11 cellular contexts compared by ENCODE assay signal in genomic region chr6:54419885-54420284, GRCh38.
A peak's percentile ranks its signal among the peaks of the same experiment; 100 is the strongest.
DNase-seq lines count a peak whose midpoint lies in the region; ATAC-seq and TF ChIP-seq lines count a peak whose summit lies in the region.
"Had no signal": no experiment of that assay in that cellular context is flagged by ENCODE, and none has a peak within 500 bp of the region (broad histone marks: within the 10 kb centered on the region; RNA-seq: fewer than 3 reads in every experiment).

No MANE protein-coding gene starts in this region.

- H3K9ac ChIP-seq in SK-N-MC (ENCODE audit: insufficient read length): no peak overlapping the region

- ATAC-seq in T-cell (replicated peaks in 1 of 4): no peak
- ATAC-seq: mucosa of descending colon had no signal

- CTCF ChIA-PET in T-cell (lab: Charles Lee): interaction anchor here in 1 of 2 donors (0.7 kb wide), 1 partner anchor 15 kb away, joined by 3 read pairs; no protein-coding TSS in a partner anchor
- CTCF ChIA-PET in activated naive CD4-positive, alpha-beta T cell treated with anti-CD3 and anti-CD28 coated beads for 36 hours (lab: Charles Lee): no interaction called here

- TF ChIP-seq CTCF in fibroblast of pulmonary artery (IDR thresholded peaks at IDR 0.05; ENCODE audit: low read length, missing control alignments): no peak

- H3K4me3 ChIP-seq in SK-N-MC (no peak overlapping the region), fibroblast of pulmonary artery (replicated peaks; ENCODE audit: low read depth, low read length) (no peak overlapping the region)
- H3K4me3 ChIP-seq: mucosa of descending colon had no signal

- POLR2A ChIA-PET in T-cell (lab: Charles Lee): no interaction called here

- peak overlapping the region; percentile 69; the same call in 1 of the 2 replicates for H3K27ac ChIP-seq in SK-N-MC

- no peaks in the 10 kb centered on the region for H3K27me3 Mint-ChIP-seq in T-cell
- no peaks in the 10 kb centered on the region for H3K27me3 Mint-ChIP-seq in activated naive CD4-positive, alpha-beta T cell treated with anti-CD3 and anti-CD28 coated beads for 36 hours (ENCODE audit: low read depth)
- H3K27me3 Mint-ChIP-seq: activated T-cell treated with anti-CD3 and anti-CD28 coated beads, Interleukin-2, amount 50 U/mL, for 24 hours had no signal

- no peaks in the 10 kb centered on the region for H3K36me3 ChIP-seq in SK-N-MC (ENCODE audit: insufficient read depth, low read length)

- H3K4me1 Mint-ChIP-seq in T-cell: no peaks in the 10 kb centered on the region
- H3K4me1 Mint-ChIP-seq in activated naive CD4-positive, alpha-beta T cell treated with anti-CD3 and anti-CD28 coated beads for 36 hours (ENCODE audit: low read depth): no peaks in the 10 kb centered on the region

- H3K9me3 ChIP-seq in SK-N-MC (ENCODE audit: low read depth, low read length): no peaks in the 10 kb centered on the region
- H3K9me3 ChIP-seq: mucosa of descending colon had no signal

- peak; percentile 90 for DNase-seq in HCEC 1CT
- DNase-seq in SK-N-MC (ENCODE audit: low read depth, low spot score): peak; percentile 18
- DNase-seq in fibroblast of pulmonary artery (ENCODE audit: low read depth): peak; percentile 92
- peak; percentile 90 for DNase-seq in stromal cell of bone marrow (ENCODE audit: low read depth)
- no peak for DNase-seq in T-cell
- DNase-seq in T-helper 2 cell: no peak
- DNase-seq in activated naive CD4-positive, alpha-beta T cell treated with anti-CD3 and anti-CD28 coated beads for 36 hours: no peak
- DNase-seq: activated T-cell treated with anti-CD3 and anti-CD28 coated beads, Interleukin-2, amount 50 U/mL, for 24 hours; hypothalamus; mucosa of descending colon; NCI-H1694 treated with DMSO at 0.1 percent for 48 hours had no signal

- peaks cover 7 to 21% (median 10%) of the 10 kb centered on the region in 3 donors for H3K9me3 Mint-ChIP-seq in T-cell
- H3K9me3 Mint-ChIP-seq in activated naive CD4-positive, alpha-beta T cell treated with anti-CD3 and anti-CD28 coated beads for 36 hours: peaks cover 2% of the 10 kb centered on the region

- intact Hi-C loops in activated naive CD4-positive, alpha-beta T cell treated with anti-CD3 and anti-CD28 coated beads for 36 hours (cut with micrococcal nuclease): no loop called here

- H3K4me3 Mint-ChIP-seq in T-cell: no peak overlapping the region
- H3K4me3 Mint-ChIP-seq in activated naive CD4-positive, alpha-beta T cell treated with anti-CD3 and anti-CD28 coated beads for 36 hours: no peak overlapping the region
- H3K4me3 Mint-ChIP-seq: activated T-cell treated with anti-CD3 and anti-CD28 coated beads, Interleukin-2, amount 50 U/mL, for 24 hours had no signal

- H3K27ac Mint-ChIP-seq in T-cell: no peak overlapping the region
- H3K27ac Mint-ChIP-seq in activated naive CD4-positive, alpha-beta T cell treated with anti-CD3 and anti-CD28 coated beads for 36 hours: no peak overlapping the region
- H3K27ac Mint-ChIP-seq: activated T-cell treated with anti-CD3 and anti-CD28 coated beads, Interleukin-2, amount 50 U/mL, for 24 hours had no signal

- no peaks in the 10 kb centered on the region for H3K36me3 Mint-ChIP-seq in T-cell
- no peaks in the 10 kb centered on the region for H3K36me3 Mint-ChIP-seq in activated naive CD4-positive, alpha-beta T cell treated with anti-CD3 and anti-CD28 coated beads for 36 hours (ENCODE audit: low read depth)

Comparison
In these comparisons a context has a peak if more than half of its experiments do, and no peak if none do; other contexts are left out.
1. DNase-seq: peak in HCEC 1CT (single experiment), SK-N-MC (single experiment), fibroblast of pulmonary artery (single experiment) and stromal cell of bone marrow (single experiment); none in T-cell (0 of 34), T-helper 2 cell (0 of 5) and activated naive CD4-positive, alpha-beta T cell treated with anti-CD3 and anti-CD28 coated beads for 36 hours (single experiment).